In genomic region chr4:135122457-135122856, GRCh38 we compare ENCODE assay signal across 29 cellular contexts.
"Had no signal": no experiment of that assay in that cellular context is flagged by ENCODE, and none has a peak within 500 bp of the region (broad histone marks: within the 10 kb centered on the region; RNA-seq: fewer than 3 reads in every experiment).

No MANE protein-coding gene starts in this region.

- H3K27me3 ChIP-seq: adrenal gland, cardiac muscle cell, colonic mucosa, hepatocyte, neural progenitor cell, uterus had no signal

- H3K9me3 ChIP-seq: adrenal gland, colonic mucosa, uterus had no signal

- FAIRE-seq: frontal cortex, keratinocyte, TTC549 had no signal

- H3K27ac ChIP-seq: adrenal gland, cardiac muscle cell, colonic mucosa, hepatocyte, neural progenitor cell, skin epidermis, uterus, VCaP had no signal

- ATAC-seq: activated CD4-positive, CD25-positive, alpha-beta regulatory T cell treated with anti-CD3 and anti-CD28 coated beads, Interleukin-2, amount 50 U/mL, for 24 hours; left colon; natural killer cell; sciatic nerve; stimulated activated effector memory CD8-positive, alpha-beta T cell treated with anti-CD3 and anti-CD28 coated beads, Interleukin-12 subunit alpha, Interleukin-12 subunit beta, amount 100 ng/mL, for 72 hours had no signal

- H3K4me3 ChIP-seq: adrenal gland, cardiac muscle cell, colonic mucosa, hepatocyte, neural progenitor cell, skin epidermis, uterus had no signal

- DNase-seq: activated CD4-positive, alpha-beta T cell treated with anti-CD3 and anti-CD28 coated beads for 48 hours; activated CD4-positive, alpha-beta T cell treated with anti-CD3 and anti-CD28 coated beads, Interleukin-2, amount 50 U/mL, for 48 hours; activated CD8-positive, alpha-beta memory T cell treated with anti-CD3 and anti-CD28 coated beads for 24 hours; activated effector memory CD4-positive, alpha-beta T cell treated with anti-CD3 and anti-CD28 coated beads, Interleukin-2, amount 50 U/mL, for 16 hours; activated naive CD4-positive, alpha-beta T cell treated with anti-CD3 and anti-CD28 coated beads for 36 hours; activated naive CD8-positive, alpha-beta T cell treated with anti-CD3 and anti-CD28 coated beads for 36 hours; adrenal gland; aorta; cerebellar nuclear complex; colonic mucosa; effector CD8-positive, alpha-beta T cell; left colon; midbrain; natural killer cell; occipital lobe; stimulated activated CD4-positive, alpha-beta T cell treated with anti-CD3 and anti-CD28 coated beads, Interleukin-4, amount 100 ng/mL, for 24 hours; T-helper 9 cell; uterus had no signal

- H3K4me1 ChIP-seq: adrenal gland, colonic mucosa, neural progenitor cell, uterus had no signal

- H3K36me3 ChIP-seq: adrenal gland, cardiac muscle cell, colonic mucosa, neural progenitor cell, uterus had no signal

- H3K9ac ChIP-seq: neural progenitor cell had no signal
